ENCODE assay signal across 8 cellular contexts in genomic region chr20:38764563-38765355, GRCh38. TPM values are rescaled to one million over a fixed set of nuclear protein-coding genes. Genes with fewer than 3 reads are reported as not detected.
A peak's percentile ranks its signal among the peaks of the same experiment; 100 is the strongest.
DNase-seq lines count a peak whose midpoint lies in the region; ATAC-seq, FAIRE-seq and TF ChIP-seq lines count a peak whose summit lies in the region.

No MANE protein-coding gene starts in this region.

- peak overlapping the region in 4 of 7 donors; percentile 48 to 77 (median 64) for H3K27ac Mint-ChIP-seq in CD4-positive, alpha-beta memory T cell

- no peaks in the 10 kb centered on the region for H3K27me3 Mint-ChIP-seq in CD4-positive, alpha-beta memory T cell

- in situ Hi-C loops in brain microvascular endothelial cell (cut with HindIII; ENCODE audit: low pct_ligation_motif_present, low sequenced_read_pairs) = no loop called here

- no peak overlapping the region for H3K27ac ChIP-seq in CD4-positive, alpha-beta memory T cell (ENCODE audit: low read depth, low read length)
- no peak overlapping the region for H3K27ac ChIP-seq in brain microvascular endothelial cell

- H3K4me3 ChIP-seq in CD4-positive, alpha-beta memory T cell (ENCODE audit: low read length in 2 of 2) = no peak overlapping the region
- no peak overlapping the region for H3K4me3 ChIP-seq in brain microvascular endothelial cell (ENCODE audit: low read depth, low read length)

- intact Hi-C loops in CD4-positive, alpha-beta memory T cell (cut with micrococcal nuclease) = no loop called here
- intact Hi-C loops in posterior cingulate gyrus (cut with DNase I) = no loop called here

- DNase-seq in CD4-positive, alpha-beta memory T cell = no peak
- peak; percentile 81 for DNase-seq in RKO (ENCODE audit: low spot score)
- DNase-seq in brain microvascular endothelial cell = peak; percentile 85
- peak in 8 of 10 donors; percentile 47 to 96 (median 75) for DNase-seq in posterior cingulate gyrus
- DNase-seq in NCI-H1930 (lab: John Stamatoyannopoulos, UW) = no peak
- no peak for DNase-seq in NCI-H128 (lab: John Stamatoyannopoulos, UW; ENCODE audit: unreplicated experiment)
- no peak for DNase-seq in D721Med (ENCODE audit: insufficient read length, low spot score)

- H3K9me3 Mint-ChIP-seq in CD4-positive, alpha-beta memory T cell = no peaks in the 10 kb centered on the region

- H3K36me3 Mint-ChIP-seq in CD4-positive, alpha-beta memory T cell = peaks cover 82 to 93% of the 10 kb centered on the region in 2 donors

- H3K4me1 Mint-ChIP-seq in CD4-positive, alpha-beta memory T cell = peaks cover 0 to 4% (median 2%) of the 10 kb centered on the region in 4 donors

- ATAC-seq in GM19035 (IDR thresholded peaks at IDR 0.05; ENCODE audit: unreplicated experiment) = no peak

- no peaks in the 10 kb centered on the region for H3K27me3 ChIP-seq in CD4-positive, alpha-beta memory T cell (ENCODE audit: insufficient read depth, low read length)
- no peaks in the 10 kb centered on the region for H3K27me3 ChIP-seq in brain microvascular endothelial cell (replicated peaks)

- no peaks in the 10 kb centered on the region for H3K9me3 ChIP-seq in CD4-positive, alpha-beta memory T cell (ENCODE audit: control insufficient read depth in 1 of 2, low read length in 2 of 2)

- CTCF ChIA-PET in CD4-positive, alpha-beta memory T cell (lab: Charles Lee; ENCODE audit: partially characterized antibody) = interaction anchor here (0.8 to 3.1 kb wide), 4 partner anchors 12 to 128 kb away, joined by 3 to 11 read pairs (median 6); no protein-coding TSS in a partner anchor

- H3K4me1 ChIP-seq in CD4-positive, alpha-beta memory T cell (ENCODE audit: insufficient read depth, low read length) = no peaks in the 10 kb centered on the region

- peaks cover 77% of the 10 kb centered on the region for H3K36me3 ChIP-seq in CD4-positive, alpha-beta memory T cell (ENCODE audit: insufficient read depth, low read length)
- H3K36me3 ChIP-seq in brain microvascular endothelial cell (replicated peaks) = peaks cover 29% of the 10 kb centered on the region

- POLR2A ChIA-PET in CD4-positive, alpha-beta memory T cell (lab: Charles Lee; ENCODE audit: partially characterized antibody) = interaction anchor here (1.1 to 1.3 kb wide), 2 partner anchors 40 to 110 kb away, joined by 3 read pairs; partner anchors contain the start of gene PPP1R16B

- no peak overlapping the region for H3K4me3 Mint-ChIP-seq in CD4-positive, alpha-beta memory T cell

- TF ChIP-seq CTCF in brain microvascular endothelial cell (IDR thresholded peaks at IDR 0.05; ENCODE audit: low read depth, low read length, missing control alignments) (no peak), D721Med (IDR thresholded peaks at IDR 0.05; ENCODE audit: insufficient read depth, missing control alignments) (no peak)

- FAIRE-seq in D721Med (lab: Jason Lieb, UNC) = no peak

RNA-seq across cellular contexts. Expression of gene ACTR5, which starts 16.5 kb away (rescaled TPM):
- total RNA-seq in CD4-positive, alpha-beta memory T cell = 10 to 100 TPM; 16.9 to 17.4 TPM
- 10 to 100 TPM in 1 of 2 donors, 1 to 10 TPM in 1; 8.7 to 10.5 TPM for polyA plus RNA-seq in CD4-positive, alpha-beta memory T cell

RNA-seq across cellular contexts. Expression of gene SLC32A1, which starts 40.5 kb away (rescaled TPM):
- total RNA-seq in CD4-positive, alpha-beta memory T cell = not detected
- polyA plus RNA-seq in CD4-positive, alpha-beta memory T cell = not detected

RNA-seq across cellular contexts. Expression of gene PPP1R16B, which starts 40.7 kb away (rescaled TPM):
- total RNA-seq in CD4-positive, alpha-beta memory T cell = 10 to 100 TPM; 54.3 to 55.1 TPM
- polyA plus RNA-seq in CD4-positive, alpha-beta memory T cell = 10 to 100 TPM; 17.3 to 36.7 TPM

Comparison
In these comparisons a context has a peak if more than half of its experiments do, and no peak if none do; other contexts are left out.
1. DNase-seq: peak in RKO (single experiment), brain microvascular endothelial cell (single experiment) and posterior cingulate gyrus (8 of 10); none in CD4-positive, alpha-beta memory T cell (0 of 5), NCI-H1930 (0 of 2), NCI-H128 (single experiment) and D721Med (single experiment).